In genomic region chr12:4859478-4860210, GRCh38 we compare ENCODE assay signal across 20 cellular contexts. TPM values are rescaled to one million over a fixed set of nuclear protein-coding genes. Genes with fewer than 3 reads are reported as not detected.
DNase-seq lines count a peak whose midpoint lies in the region; ATAC-seq, FAIRE-seq and TF ChIP-seq lines count a peak whose summit lies in the region.
"Had no signal": no experiment of that assay in that cellular context is flagged by ENCODE, and none has a peak within 500 bp of the region (broad histone marks: within the 10 kb centered on the region; RNA-seq: fewer than 3 reads in every experiment).

No MANE protein-coding gene starts in this region.

- CTCF ChIA-PET in GM12878 (lab: Yijun Ruan, JAX) = interaction anchor here (1.1 to 7.1 kb wide), 11 partner anchors 9 to 224 kb away, joined by 3 to 84 read pairs (median 32); no protein-coding TSS in a partner anchor

- TF ChIP-seq EP300 in GM12878 (IDR thresholded peaks at IDR 0.05; ENCODE audit: borderline replicate concordance in 1 of 2, control insufficient read depth in 1 of 2, low read depth in 2 of 2, low read length in 2 of 2) (no peak), suprapubic skin (IDR thresholded peaks at IDR 0.05) (no peak)

- RAD21 ChIA-PET in GM12878 (lab: Charles Lee; ENCODE audit: unreplicated experiment) = interaction anchor here (0.6 to 5.8 kb wide), 8 partner anchors 21 to 761 kb away, joined by 3 to 40 read pairs (median 4); no protein-coding TSS in a partner anchor

- H3K4me3 ChIP-seq in GM12878 (0 out of 2 replicates have a peak overlapping the region, but pooled peaks have one; percentile 8), suprapubic skin (no peak overlapping the region)
- H3K4me3 ChIP-seq: A549 had no signal

- H3K4me1 ChIP-seq in GM12878 (ENCODE audit: control insufficient read depth, insufficient read depth, low read length) (peaks cover 40% of the 10 kb centered on the region), suprapubic skin (peaks cover 9% of the 10 kb centered on the region)
- H3K4me1 ChIP-seq: A549 had no signal

- DNase-seq in EH (ENCODE audit: low read depth) (peak; percentile 2), GM13976 (ENCODE audit: low spot score) (peak; percentile 64), GM12878 (ENCODE audit: low read depth, low spot score) (no peak), myocyte (ENCODE audit: low read depth) (peak; percentile 6), RCC 7860 (ENCODE audit: low spot score) (no peak), T-helper 17 cell (no peak), suprapubic skin (ENCODE audit: low spot score in 2 of 2) (no peak)
- DNase-seq in stimulated activated naive CD8-positive, alpha-beta T cell treated with anti-CD3 and anti-CD28 coated beads, Interleukin-15, amount 100 ng/mL, for 72 hours = no peak
- DNase-seq: COR-L47, DMS153, H7, NCI-H1092 treated with DMSO at 0.1 percent for 48 hours, NCI-H1694, NCI-H2107, PC-3 had no signal

- no peaks in the 10 kb centered on the region; a peak in 1 of 4 replicates for H3K27me3 ChIP-seq in GM12878 (replicated peaks in 1 of 2; ENCODE audit: control insufficient read depth in 2 of 2, insufficient read depth in 2 of 2, low read length in 1 of 2)
- H3K27me3 ChIP-seq in suprapubic skin = peaks cover 35% of the 10 kb centered on the region

- FAIRE-seq in GM12878 (lab: Jason Lieb, UNC) = no peak
- no peak for FAIRE-seq in RCC 7860 (lab: Jason Lieb, UNC)
- FAIRE-seq: A549, HepG2 had no signal

- H3K9me3 Mint-ChIP-seq in stimulated activated naive CD8-positive, alpha-beta T cell treated with anti-CD3 and anti-CD28 coated beads, Interleukin-15, amount 100 ng/mL, for 72 hours = no peaks in the 10 kb centered on the region
- H3K9me3 Mint-ChIP-seq: CD14-positive monocyte had no signal

- POLR2A ChIA-PET in GM12878 (lab: Charles Lee) = interaction anchor here (0.6 to 1.0 kb wide), 6 partner anchors 35 to 590 kb away, joined by 3 read pairs; no protein-coding TSS in a partner anchor

- H3K36me3 Mint-ChIP-seq in T-helper 17 cell (ENCODE audit: low read depth) = peaks cover 3% of the 10 kb centered on the region
- H3K36me3 Mint-ChIP-seq: CD14-positive monocyte had no signal

- H2AFZ ChIP-seq in GM12878 (ENCODE audit: control insufficient read depth, low read depth, low read length) = no peak overlapping the region

- H4K20me1 ChIP-seq in GM12878 (ENCODE audit: control insufficient read depth, insufficient read depth) = no peaks in the 10 kb centered on the region

- no peak overlapping the region for H3K27ac Mint-ChIP-seq in stimulated activated naive CD8-positive, alpha-beta T cell treated with anti-CD3 and anti-CD28 coated beads, Interleukin-15, amount 100 ng/mL, for 72 hours
- H3K27ac Mint-ChIP-seq in T-helper 17 cell = no peak overlapping the region
- H3K27ac Mint-ChIP-seq: CD14-positive monocyte had no signal

- in situ Hi-C loops in GM13976 (cut with MboI; ENCODE audit: low sequenced_read_pairs, unreplicated experiment) = loop anchor here (5.0 kb wide), 1 partner anchor 148 kb away; no protein-coding TSS in a partner anchor
- in situ Hi-C loops in GM12878 (cut with MboI) = loop anchor here (5.0 kb wide), 2 partner anchors 143 to 218 kb away; no protein-coding TSS in a partner anchor

- H3K9me3 ChIP-seq in GM12878 (replicated peaks; ENCODE audit: control insufficient read depth, insufficient read depth, low read length) (no peaks in the 10 kb centered on the region), T-helper 17 cell (ENCODE audit: control insufficient read depth, low read length, poor library complexity, severe bottlenecking) (no peaks in the 10 kb centered on the region), suprapubic skin (no peaks in the 10 kb centered on the region)
- H3K9me3 ChIP-seq: A549 had no signal

- peaks cover 37% of the 10 kb centered on the region for H3K27me3 Mint-ChIP-seq in stimulated activated naive CD8-positive, alpha-beta T cell treated with anti-CD3 and anti-CD28 coated beads, Interleukin-15, amount 100 ng/mL, for 72 hours
- H3K27me3 Mint-ChIP-seq in T-helper 17 cell = peaks cover 62% of the 10 kb centered on the region

- H3K9ac ChIP-seq in GM12878 (ENCODE audit: control insufficient read depth, insufficient read depth, low read length) = no peak overlapping the region
- H3K9ac ChIP-seq: KMS-11 had no signal

- TF ChIP-seq CTCF in GM13976 (IDR thresholded peaks at IDR 0.05; ENCODE audit: borderline replicate concordance, control extremely low read depth, extremely low read depth, insufficient read depth, missing control alignments) (no peak), GM12878 (IDR thresholded peaks at IDR 0.05 in 2 of 3, conservative IDR thresholded peaks at IDR 0.05 in 1 of 3; ENCODE audit: control insufficient read depth in 2 of 3, extremely low read depth in 1 of 3, insufficient read depth in 1 of 3, low read depth in 3 of 3, low read length in 3 of 3) (no peak), suprapubic skin (IDR thresholded peaks at IDR 0.05) (no peak)

- no TSS peak for BruUV-seq in GM12878 (replicated peaks; lab: Mats Ljungman, UMichigan)

- SMC1A ChIA-PET in GM12878 (lab: Charles Lee; ENCODE audit: uncharacterized antibody, unreplicated experiment) = interaction anchor here (0.7 to 3.8 kb wide), 11 partner anchors 30 to 225 kb away, joined by 3 to 26 read pairs (median 8); no protein-coding TSS in a partner anchor

- intact Hi-C loops in GM12878 (cut with micrococcal nuclease; ENCODE audit: unreplicated experiment) = loop anchor here (1.0 to 5.0 kb wide), 3 partner anchors 38 to 224 kb away; no protein-coding TSS in a partner anchor

- WGBS in GM12878 (ENCODE audit: insufficient coverage, insufficient replicate concordance, low lambda C conversion rate, missing lambda C conversion rate) = 31% methylated on average over 8 of the region's 8 CpGs
- WGBS in suprapubic skin = 86% methylated on average over 8 of the region's 8 CpGs

- TF ChIP-seq POLR2A in GM12878 (IDR thresholded peaks at IDR 0.05; ENCODE audit: low read depth, low read length) (no peak), suprapubic skin (IDR thresholded peaks at IDR 0.05) (no peak)

- peak overlapping the region; percentile 3 for H3K4me2 ChIP-seq in GM12878 (ENCODE audit: control insufficient read depth, insufficient read depth)
- H3K4me2 ChIP-seq: A549, KMS-11 had no signal

- H3K36me3 ChIP-seq in GM12878 (ENCODE audit: control insufficient read depth in 2 of 2, insufficient read depth in 2 of 2, low read length in 1 of 2) (no peaks in the 10 kb centered on the region), suprapubic skin (no peaks in the 10 kb centered on the region)

- peak; percentile 15; the same call in 2 of the 3 replicates for ATAC-seq in GM12878
- no peak for ATAC-seq in stimulated activated naive CD8-positive, alpha-beta T cell treated with anti-CD3 and anti-CD28 coated beads, Interleukin-15, amount 100 ng/mL, for 72 hours
- no peak for ATAC-seq in T-helper 17 cell
- ATAC-seq: A549, HepG2, PC-3 had no signal

- TF ChIP-seq RAD21 in GM12878 (IDR thresholded peaks at IDR 0.05; ENCODE audit: insufficient read depth, low read depth, low read length) = no peak

- peaks cover 18% of the 10 kb centered on the region for H3K4me1 Mint-ChIP-seq in stimulated activated naive CD8-positive, alpha-beta T cell treated with anti-CD3 and anti-CD28 coated beads, Interleukin-15, amount 100 ng/mL, for 72 hours
- peaks cover 13% of the 10 kb centered on the region for H3K4me1 Mint-ChIP-seq in T-helper 17 cell

- H3K79me2 ChIP-seq in GM12878 (ENCODE audit: control insufficient read depth, insufficient read depth, low read length) = no peaks in the 10 kb centered on the region

- H3K27ac ChIP-seq in GM12878 (ENCODE audit: control insufficient read depth, insufficient read depth) (no peak overlapping the region; the same call in 1 of the 2 replicates), suprapubic skin (no peak overlapping the region)
- H3K27ac ChIP-seq: A549, KMS-11 had no signal

- H3K4me3 Mint-ChIP-seq in stimulated activated naive CD8-positive, alpha-beta T cell treated with anti-CD3 and anti-CD28 coated beads, Interleukin-15, amount 100 ng/mL, for 72 hours = no peak overlapping the region
- H3K4me3 Mint-ChIP-seq in T-helper 17 cell = no peak overlapping the region

TF ChIP-seq in GM12878, 131 proteins besides CTCF, POLR2A, EP300 and RAD21 (continues in another document):
- TF ChIP-seq NFXL1 (IDR thresholded peaks at IDR 0.05; ENCODE audit: borderline replicate concordance) (no peak), KLF5 (IDR thresholded peaks at IDR 0.05; ENCODE audit: partially characterized antibody) (no peak), SMAD5 (IDR thresholded peaks at IDR 0.05; ENCODE audit: low read depth) (no peak), NFIC (IDR thresholded peaks at IDR 0.05; ENCODE audit: low read depth, low read length) (peak; percentile 67), CBX3 (IDR thresholded peaks at IDR 0.05; ENCODE audit: borderline replicate concordance, low read depth) (no peak), SUZ12 (IDR thresholded peaks at IDR 0.05; ENCODE audit: unreplicated experiment) (no peak)

RNA-seq across cellular contexts. Expression of gene KCNA1, which starts 50.1 kb away (rescaled TPM):
- total RNA-seq in GM12878 (2013; cell fraction: nucleolus; rRNA removed) = 0.25 and 0.32 TPM in 2 replicates
- total RNA-seq in GM12878 (2014; rRNA removed) = 0.68 and 1.1 TPM in 2 replicates
- 0.58 and 0.69 TPM in 2 replicates for total RNA-seq in GM12878 (2014; rRNA removed; fragmentation: Illumina TruSeq; extraction: Trizol)
- total RNA-seq in GM12878 (2021) = 0.36 and 0.72 TPM in 2 replicates
- polyA plus RNA-seq in GM12878 (2011; ENCODE audit: low read depth) = 1.6 TPM
- 0.08 and 0.09 TPM in 2 replicates for polyA plus RNA-seq in GM12878 (2011; rRNA removed)
- 0.10 and 0.13 TPM in 2 replicates for polyA plus RNA-seq in GM12878 (2011; cell fraction: cytosol; rRNA removed)
- 0.06 and 0.19 TPM in 2 replicates for polyA plus RNA-seq in GM12878 (2011; cell fraction: nucleus; rRNA removed)
- 2.2 and 2.8 TPM in 2 replicates for polyA plus RNA-seq in GM12878 (2012)
- 0.40 and 0.68 TPM in 2 replicates for polyA plus RNA-seq in GM12878 (2014; fragmentation: Illumina TruSeq; extraction: Trizol)
- under 1 TPM; 0.29 to 0.31 TPM for polyA plus RNA-seq in GM12878 (2014; fragmentation: Nextera tagmentation; extraction: Ambion mirVana)
- polyA plus RNA-seq in GM12878 (2014; rRNA removed) = 0.34 and 0.77 TPM in 2 replicates
- under 1 TPM; 0.05 to 0.15 TPM for polyA plus RNA-seq in GM12878 (2016; fragmentation: Nextera tagmentation; extraction: Ambion mirVana)
- 0.31 and 0.59 TPM in 2 replicates for polyA minus RNA-seq in GM12878 (2011; rRNA and poly(A)+ RNA removed)
- polyA minus RNA-seq in GM12878 (2011; cell fraction: cytosol; rRNA and poly(A)+ RNA removed) = not detected in 2 replicates
- under 0.01 TPM in 1 of 2 replicates, not detected in the other for polyA minus RNA-seq in GM12878 (2011; cell fraction: nucleus; rRNA and poly(A)+ RNA removed)
- total RNA-seq in myocyte = 0.13 TPM in 1 of 2 replicates, not detected in the other
- not detected for polyA plus RNA-seq in myocyte (2012)
- total RNA-seq in T-helper 17 cell = not detected
- total RNA-seq in suprapubic skin = not detected
- total RNA-seq: H7, HepG2, MCF 10A, PC-3 had no signal
- polyA plus RNA-seq: A549, CD14-positive monocyte, HepG2 had no signal

Comparison
In these comparisons a context has a peak if more than half of its experiments do, and no peak if none do; other contexts are left out.
1. DNase-seq: peak in EH (single experiment), GM13976 (single experiment) and myocyte (single experiment); none in GM12878 (single experiment), RCC 7860 (single experiment), stimulated activated naive CD8-positive, alpha-beta T cell treated with anti-CD3 and anti-CD28 coated beads, Interleukin-15, amount 100 ng/mL, for 72 hours (0 of 2), T-helper 17 cell (0 of 3) and suprapubic skin (0 of 2).